Comparison of ENCODE assay signal across 8 cellular contexts in genomic region chr1:214281030-214281901, GRCh38. TPM values are rescaled to one million over a fixed set of nuclear protein-coding genes. Genes with fewer than 3 reads are reported as not detected.
A peak's percentile ranks its signal among the peaks of the same experiment; 100 is the strongest.
DNase-seq lines count a peak whose midpoint lies in the region; ATAC-seq and TF ChIP-seq lines count a peak whose summit lies in the region.

A gene with protein sequence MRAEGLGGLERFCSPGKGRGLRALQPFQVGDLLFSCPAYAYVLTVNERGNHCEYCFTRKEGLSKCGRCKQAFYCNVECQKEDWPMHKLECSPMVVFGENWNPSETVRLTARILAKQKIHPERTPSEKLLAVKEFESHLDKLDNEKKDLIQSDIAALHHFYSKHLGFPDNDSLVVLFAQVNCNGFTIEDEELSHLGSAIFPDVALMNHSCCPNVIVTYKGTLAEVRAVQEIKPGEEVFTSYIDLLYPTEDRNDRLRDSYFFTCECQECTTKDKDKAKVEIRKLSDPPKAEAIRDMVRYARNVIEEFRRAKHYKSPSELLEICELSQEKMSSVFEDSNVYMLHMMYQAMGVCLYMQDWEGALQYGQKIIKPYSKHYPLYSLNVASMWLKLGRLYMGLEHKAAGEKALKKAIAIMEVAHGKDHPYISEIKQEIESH (plus strand): TSS chr1:214281159. CDS start chr1:214281255, 96 bp downstream.

- POLR2A ChIA-PET in AG04450 (lab: Yijun Ruan, JAX), result interaction anchor here (0.6 to 1.2 kb wide), 3 partner anchors 15 to 22 kb away, joined by 3 read pairs; no protein-coding TSS in a partner anchor

- H3K4me1 ChIP-seq in colonic mucosa, result peaks cover 9% of the 10 kb centered on the region

- DNase-seq in AG04450 (ENCODE audit: low read depth, low spot score) (no peak), NCI-H345 (lab: John Stamatoyannopoulos, UW) (peak; percentile 74), colonic mucosa (peak; percentile 72), left lobe of liver (ENCODE audit: low spot score) (peak; percentile 86)
- peak; percentile 56 to 61 for DNase-seq in activated CD4-positive, alpha-beta T cell treated with anti-CD3 and anti-CD28 coated beads for 4 hours
- peak; percentile 67 to 70 for DNase-seq in stimulated activated CD4-positive, alpha-beta T cell treated with anti-CD3 and anti-CD28 coated beads, Interleukin-2, amount 100 ng/mL, for 24 hours

- intact Hi-C loops in colonic mucosa (cut with DNase I), result no loop called here

- H3K4me3 ChIP-seq in AG04450 (ENCODE audit: low read depth, low read length) (peak within 1 kb of the TSS; percentile 82), colonic mucosa (peak within 1 kb of the TSS; percentile 82)

- CTCF ChIA-PET in AG04450 (lab: Charles Lee), result interaction anchor here (0.8 to 2.8 kb wide), 3 partner anchors 20 to 67 kb away, joined by 6 to 16 read pairs (median 7); no protein-coding TSS in a partner anchor

- TF ChIP-seq CTCF in AG04450 (IDR thresholded peaks at IDR 0.05; ENCODE audit: low read depth, low read length) (no peak), colonic mucosa (IDR thresholded peaks at IDR 0.05) (no peak)

- H3K9ac ChIP-seq in colonic mucosa (ENCODE audit: low read depth in 2 of 2, low read length in 2 of 2), result peak within 1 kb of the TSS; percentile 83 to 90

- H3K27ac ChIP-seq in AG04450 (ENCODE audit: low read depth, low read length) (peak within 1 kb of the TSS; percentile 59), colonic mucosa (peak within 1 kb of the TSS; percentile 94)

- no peaks in the 10 kb centered on the region for H3K36me3 ChIP-seq in colonic mucosa

- ATAC-seq in HG03064 (IDR thresholded peaks at IDR 0.05; ENCODE audit: low read depth, unreplicated experiment) (peak; percentile 76), left lobe of liver (peak; percentile 83)

- peak; percentile 53 for TF ChIP-seq POLR2A in GM18526 (IDR thresholded peaks at IDR 0.05; ENCODE audit: extremely low read depth, insufficient read length)

- H3K9me3 ChIP-seq in AG04450 (ENCODE audit: control insufficient read depth, insufficient read depth, low read length) (no peaks in the 10 kb centered on the region; the same call in 1 of the 2 replicates), colonic mucosa (no peaks in the 10 kb centered on the region)

- H3K27me3 ChIP-seq in AG04450 (ENCODE audit: control insufficient read depth, insufficient read depth, low read length) (no peaks in the 10 kb centered on the region), colonic mucosa (no peaks in the 10 kb centered on the region)

RNA-seq across cellular contexts. Expression of the gene that starts here (rescaled TPM):
- 47.6 and 54.7 TPM in 2 replicates for polyA plus RNA-seq in AG04450 (2011; rRNA removed)
- 23.2 and 27.5 TPM in 2 replicates for polyA minus RNA-seq in AG04450 (2011; rRNA and poly(A)+ RNA removed)
- total RNA-seq in colonic mucosa, result 10 to 100 TPM; 21.8 to 23.0 TPM
- total RNA-seq in left lobe of liver, result 20.6 TPM
